In genomic region chr9:35918780-35919179, GRCh38 we compare ENCODE assay signal across 1 cellular context.
A peak's percentile ranks its signal among the peaks of the same experiment; 100 is the strongest.
TF ChIP-seq lines count a peak whose summit lies in the region.

No MANE protein-coding gene starts in this region.

TF ChIP-seq in K562, 482 proteins besides CTCF, POLR2A, EP300 and RAD21 (continued from another document and continues in another):
- TF ChIP-seq ZNF511 (CRISPR knock-in tag; IDR thresholded peaks at IDR 0.05) (no peak), ZNF133 (CRISPR knock-in tag; IDR thresholded peaks at IDR 0.05) (no peak), SMARCC2 (IDR thresholded peaks at IDR 0.05; ENCODE audit: low read depth) (no peak), MEIS2 (IDR thresholded peaks at IDR 0.05; ENCODE audit: partially characterized antibody) (no peak), MEF2A (IDR thresholded peaks at IDR 0.05; ENCODE audit: control insufficient read depth, low read depth, low read length) (no peak), ZNF696 (CRISPR knock-in tag; conservative IDR thresholded peaks at IDR 0.05) (no peak), ZBTB26 (CRISPR knock-in tag; IDR thresholded peaks at IDR 0.05) (no peak), ZNF740 (CRISPR knock-in tag; IDR thresholded peaks at IDR 0.05) (no peak), ZNF740 (tag; IDR thresholded peaks at IDR 0.05) (no peak), ZKSCAN8 (CRISPR knock-in tag; IDR thresholded peaks at IDR 0.05) (no peak), USF2 (CRISPR knock-in tag; IDR thresholded peaks at IDR 0.05) (no peak), THAP12 (CRISPR knock-in tag; IDR thresholded peaks at IDR 0.05) (no peak), ZNF146 (CRISPR knock-in tag; IDR thresholded peaks at IDR 0.05; ENCODE audit: unreplicated experiment) (no peak), ZFP30 (CRISPR knock-in tag; IDR thresholded peaks at IDR 0.05; ENCODE audit: borderline replicate concordance) (no peak), LCOR (CRISPR knock-in tag; IDR thresholded peaks at IDR 0.05) (no peak), ZNF551 (CRISPR knock-in tag; IDR thresholded peaks at IDR 0.05) (no peak), ZNF23 (CRISPR knock-in tag; IDR thresholded peaks at IDR 0.05) (no peak), ZNF444 (CRISPR knock-in tag; IDR thresholded peaks at IDR 0.05) (no peak), NFE2 (IDR thresholded peaks at IDR 0.05; ENCODE audit: low read depth) (0 out of 2 replicates have a peak, but pooled peaks have one; percentile 17), PHTF2 (CRISPR knock-in tag; IDR thresholded peaks at IDR 0.05) (no peak), ZMIZ1 (IDR thresholded peaks at IDR 0.05; ENCODE audit: low read depth in 2 of 2, low read length in 2 of 2) (no peak), MITF (IDR thresholded peaks at IDR 0.05) (no peak), TRIM24 (IDR thresholded peaks at IDR 0.05) (peak; percentile 46 to 55; a peak in 2 of 4 replicates), NR2C1 (IDR thresholded peaks at IDR 0.05) (no peak), NR2C1 (tag; IDR thresholded peaks at IDR 0.05) (no peak), DEAF1 (CRISPR knock-in tag; IDR thresholded peaks at IDR 0.05) (no peak), HES1 (IDR thresholded peaks at IDR 0.05; ENCODE audit: low read depth) (no peak), MTA1 (IDR thresholded peaks at IDR 0.05; ENCODE audit: borderline replicate concordance) (no peak), SRSF1 (IDR thresholded peaks at IDR 0.05; ENCODE audit: low read depth, low read length) (no peak), KLF16 (IDR thresholded peaks at IDR 0.05) (peak; percentile 66; the same call in 1 of the 2 replicates), CREB5 (CRISPR knock-in tag; IDR thresholded peaks at IDR 0.05) (no peak), EGR1 (conservative IDR thresholded peaks at IDR 0.05) (peak; percentile 93), ZBED1 (IDR thresholded peaks at IDR 0.05) (no peak), HMGXB4 (CRISPR knock-in tag; IDR thresholded peaks at IDR 0.05) (no peak), PYGO2 (tag; IDR thresholded peaks at IDR 0.05) (no peak), BMI1 (IDR thresholded peaks at IDR 0.05; ENCODE audit: low read length) (no peak), NCOR1 (IDR thresholded peaks at IDR 0.05) (peak; percentile 77), MAFK (IDR thresholded peaks at IDR 0.05; ENCODE audit: low read length) (no peak), BRF1 (IDR thresholded peaks at IDR 0.05; ENCODE audit: borderline replicate concordance, extremely low read depth, insufficient read length) (no peak)
